Comparison of ENCODE assay signal across 12 cellular contexts in genomic region chr14:24235804-24236688, GRCh38. TPM values are rescaled to one million over a fixed set of nuclear protein-coding genes. Genes with fewer than 3 reads are reported as not detected.
A peak's percentile ranks its signal among the peaks of the same experiment; 100 is the strongest.
DNase-seq lines count a peak whose midpoint lies in the region; ATAC-seq and TF ChIP-seq lines count a peak whose summit lies in the region.
"Had no signal": no experiment of that assay in that cellular context is flagged by ENCODE, and none has a peak within 500 bp of the region (broad histone marks: within the 10 kb centered on the region; RNA-seq: fewer than 3 reads in every experiment).

No MANE protein-coding gene starts in this region.

- H3K27me3 Mint-ChIP-seq in activated CD4-positive, alpha-beta T cell treated with anti-CD3 and anti-CD28 coated beads, Interleukin-2, amount 10 ng/mL, durations not matched to agents 24 days and 14 days = no peaks in the 10 kb centered on the region
- H3K27me3 Mint-ChIP-seq in effector memory CD8-positive, alpha-beta T cell = no peaks in the 10 kb centered on the region
- no peaks in the 10 kb centered on the region for H3K27me3 Mint-ChIP-seq in progenitor cell of endocrine pancreas

- H3K4me3 Mint-ChIP-seq in activated CD4-positive, alpha-beta T cell treated with anti-CD3 and anti-CD28 coated beads, Interleukin-2, amount 10 ng/mL, durations not matched to agents 24 days and 14 days = no peak overlapping the region
- H3K4me3 Mint-ChIP-seq in effector memory CD8-positive, alpha-beta T cell = no peak overlapping the region
- no peak overlapping the region for H3K4me3 Mint-ChIP-seq in progenitor cell of endocrine pancreas (ENCODE audit: low read depth)
- H3K4me3 Mint-ChIP-seq: H9 had no signal

- no peak for DNase-seq in activated CD4-positive, alpha-beta T cell treated with anti-CD3 and anti-CD28 coated beads, Interleukin-2, amount 10 ng/mL, durations not matched to agents 24 days and 14 days
- no peak for DNase-seq in activated CD4-positive, alpha-beta T cell treated with anti-CD3 and anti-CD28 coated beads for 48 hours
- no peak for DNase-seq in effector memory CD8-positive, alpha-beta T cell
- DNase-seq in progenitor cell of endocrine pancreas (ENCODE audit: low spot score, unreplicated experiment) (no peak), Kasumi-1 (lab: John Stamatoyannopoulos, UW) (no peak)
- DNase-seq: activated naive CD4-positive, alpha-beta T cell treated with Interleukin-2 at 50 U/mL for 16 hours; H9; left ventricle myocardium inferior; NCI-H2107; NCI-H526 treated with DMSO at 0.1 percent for 48 hours had no signal

- H3K4me1 Mint-ChIP-seq in activated CD4-positive, alpha-beta T cell treated with anti-CD3 and anti-CD28 coated beads, Interleukin-2, amount 10 ng/mL, durations not matched to agents 24 days and 14 days = peaks cover 64% of the 10 kb centered on the region
- H3K4me1 Mint-ChIP-seq in effector memory CD8-positive, alpha-beta T cell (ENCODE audit: low read depth in 2 of 2) = peaks cover 60 to 67% of the 10 kb centered on the region in 2 donors
- peaks cover 17% of the 10 kb centered on the region for H3K4me1 Mint-ChIP-seq in progenitor cell of endocrine pancreas (ENCODE audit: low read depth)

- no peak for ATAC-seq in effector memory CD8-positive, alpha-beta T cell (replicated peaks)
- ATAC-seq in activated CD4-positive, CD25-positive, alpha-beta regulatory T cell treated with anti-CD3 and anti-CD28 coated beads, Interleukin-2, amount 50 U/mL, for 24 hours = no peak
- ATAC-seq: GM12878 had no signal

- intact Hi-C loops in activated CD4-positive, alpha-beta T cell treated with anti-CD3 and anti-CD28 coated beads, Interleukin-2, amount 10 ng/mL, durations not matched to agents 24 days and 14 days (cut with micrococcal nuclease) = no loop called here

- H3K36me3 Mint-ChIP-seq in activated CD4-positive, alpha-beta T cell treated with anti-CD3 and anti-CD28 coated beads, Interleukin-2, amount 10 ng/mL, durations not matched to agents 24 days and 14 days (ENCODE audit: low read depth) = peaks cover 63% of the 10 kb centered on the region
- H3K36me3 Mint-ChIP-seq in effector memory CD8-positive, alpha-beta T cell (ENCODE audit: insufficient read depth) = peaks cover 51% of the 10 kb centered on the region
- peaks cover 24% of the 10 kb centered on the region for H3K36me3 Mint-ChIP-seq in progenitor cell of endocrine pancreas (ENCODE audit: insufficient read depth)

- H3K9me3 Mint-ChIP-seq in activated CD4-positive, alpha-beta T cell treated with anti-CD3 and anti-CD28 coated beads, Interleukin-2, amount 10 ng/mL, durations not matched to agents 24 days and 14 days = no peaks in the 10 kb centered on the region
- no peaks in the 10 kb centered on the region for H3K9me3 Mint-ChIP-seq in effector memory CD8-positive, alpha-beta T cell
- no peaks in the 10 kb centered on the region for H3K9me3 Mint-ChIP-seq in progenitor cell of endocrine pancreas (ENCODE audit: low read depth)
- H3K9me3 Mint-ChIP-seq: H9 had no signal

- TF ChIP-seq CTCF in progenitor cell of endocrine pancreas (IDR thresholded peaks at IDR 0.05; ENCODE audit: unreplicated experiment) = no peak

- peak overlapping the region; percentile 17 for H3K27ac Mint-ChIP-seq in activated CD4-positive, alpha-beta T cell treated with anti-CD3 and anti-CD28 coated beads, Interleukin-2, amount 10 ng/mL, durations not matched to agents 24 days and 14 days
- H3K27ac Mint-ChIP-seq in effector memory CD8-positive, alpha-beta T cell = peak overlapping the region; percentile 11 to 83
- H3K27ac Mint-ChIP-seq in progenitor cell of endocrine pancreas = peak overlapping the region; percentile 9
- H3K27ac Mint-ChIP-seq: H9 had no signal

RNA-seq across cellular contexts. Expression of gene GMPR2, which starts 3.3 kb away (rescaled TPM):
- total RNA-seq in activated CD4-positive, alpha-beta T cell treated with anti-CD3 and anti-CD28 coated beads, Interleukin-2, amount 10 ng/mL, durations not matched to agents 24 days and 14 days = 32.4 and 42.8 TPM in 2 replicates
- 73.6 and 86.2 TPM in 2 replicates for total RNA-seq in progenitor cell of endocrine pancreas

RNA-seq across cellular contexts. Expression of gene NEDD8, which starts 3.9 kb away (rescaled TPM):
- total RNA-seq in activated CD4-positive, alpha-beta T cell treated with anti-CD3 and anti-CD28 coated beads, Interleukin-2, amount 10 ng/mL, durations not matched to agents 24 days and 14 days = 188 and 190 TPM in 2 replicates
- 161 TPM in 2 replicates for total RNA-seq in progenitor cell of endocrine pancreas

RNA-seq across cellular contexts. Expression of gene TINF2, which starts 6.4 kb away (rescaled TPM):
- 87.1 and 93.6 TPM in 2 replicates for total RNA-seq in activated CD4-positive, alpha-beta T cell treated with anti-CD3 and anti-CD28 coated beads, Interleukin-2, amount 10 ng/mL, durations not matched to agents 24 days and 14 days
- total RNA-seq in progenitor cell of endocrine pancreas = 56.7 and 59.2 TPM in 2 replicates

RNA-seq across cellular contexts. Expression of gene MDP1, which starts 20.2 kb away (rescaled TPM):
- 11.6 and 13.5 TPM in 2 replicates for total RNA-seq in activated CD4-positive, alpha-beta T cell treated with anti-CD3 and anti-CD28 coated beads, Interleukin-2, amount 10 ng/mL, durations not matched to agents 24 days and 14 days
- total RNA-seq in progenitor cell of endocrine pancreas = 15.2 and 17.7 TPM in 2 replicates

RNA-seq across cellular contexts. Expression of gene CHMP4A, which starts 22.8 kb away (rescaled TPM):
- 88.0 and 89.9 TPM in 2 replicates for total RNA-seq in activated CD4-positive, alpha-beta T cell treated with anti-CD3 and anti-CD28 coated beads, Interleukin-2, amount 10 ng/mL, durations not matched to agents 24 days and 14 days
- total RNA-seq in progenitor cell of endocrine pancreas = 53.7 and 54.3 TPM in 2 replicates
